8 cellular contexts compared by ENCODE assay signal in the genomic region with DNA sequence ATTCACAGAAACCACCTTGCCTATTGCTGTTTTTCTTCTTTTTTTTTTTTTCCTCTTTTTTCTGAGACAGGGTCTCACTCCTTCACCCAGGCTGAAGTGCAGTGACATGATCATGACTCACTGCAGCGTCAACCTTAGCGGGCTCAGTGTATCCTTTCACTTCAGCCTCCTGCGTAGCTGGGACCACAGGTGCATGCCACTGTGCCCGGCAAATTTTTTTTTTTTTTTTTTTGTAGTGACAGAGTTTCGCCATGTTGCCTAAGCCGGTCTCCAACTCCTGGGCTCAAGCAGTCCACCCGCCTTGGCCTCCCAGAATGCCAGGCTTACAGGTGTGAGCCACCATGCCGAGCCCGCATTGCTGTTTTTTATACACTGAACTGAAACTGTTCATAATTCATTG. TPM values are rescaled to one million over a fixed set of nuclear protein-coding genes. Genes with fewer than 3 reads are reported as not detected.
A peak's percentile ranks its signal among the peaks of the same experiment; 100 is the strongest.
DNase-seq lines count a peak whose midpoint lies in the region; ATAC-seq, FAIRE-seq and TF ChIP-seq lines count a peak whose summit lies in the region.

No MANE protein-coding gene starts in this region.

- ATAC-seq in natural killer cell: peak; percentile 51 to 73 (median 58)
- ATAC-seq in Right ventricle myocardium superior (ENCODE audit: poor library complexity): no peak

- TF ChIP-seq CTCF in natural killer cell (IDR thresholded peaks at IDR 0.05): no peak

- H3K36me3 Mint-ChIP-seq in activated T-cell treated with anti-CD3 and anti-CD28 coated beads, Interleukin-2, amount 50 U/mL, for 24 hours (ENCODE audit: low read depth): peaks cover 6% of the 10 kb centered on the region
- no peaks in the 10 kb centered on the region for H3K36me3 Mint-ChIP-seq in natural killer cell

- H3K4me1 Mint-ChIP-seq in activated T-cell treated with anti-CD3 and anti-CD28 coated beads, Interleukin-2, amount 50 U/mL, for 24 hours (ENCODE audit: low read depth): peaks cover 94% of the 10 kb centered on the region
- peaks cover 87 to 88% of the 10 kb centered on the region in 2 donors for H3K4me1 Mint-ChIP-seq in natural killer cell

- H3K9me3 Mint-ChIP-seq in activated T-cell treated with anti-CD3 and anti-CD28 coated beads, Interleukin-2, amount 50 U/mL, for 24 hours: no peaks in the 10 kb centered on the region
- no peaks in the 10 kb centered on the region for H3K9me3 Mint-ChIP-seq in natural killer cell

- peak; percentile 75 for FAIRE-seq in HTR-8/SVneo (lab: Jason Lieb, UNC)

- peak overlapping the region; percentile 80 for H3K4me3 Mint-ChIP-seq in activated T-cell treated with anti-CD3 and anti-CD28 coated beads, Interleukin-2, amount 50 U/mL, for 24 hours
- peak overlapping the region; percentile 9 for H3K4me3 Mint-ChIP-seq in natural killer cell

- intact Hi-C loops in natural killer cell (cut with micrococcal nuclease): loop anchor here (1.0 kb wide), 1 partner anchor 9 kb away; no protein-coding TSS in a partner anchor
- intact Hi-C loops in Right ventricle myocardium superior (cut with DNase I): no loop called here

- H3K4me3 ChIP-seq in GM08714 (ENCODE audit: low read length): peak overlapping the region; percentile 20; the same call in 1 of the 2 replicates

- peak overlapping the region; percentile 95 for H3K27ac Mint-ChIP-seq in activated T-cell treated with anti-CD3 and anti-CD28 coated beads, Interleukin-2, amount 50 U/mL, for 24 hours
- H3K27ac Mint-ChIP-seq in natural killer cell: peak overlapping the region in 1 of 2 donors; percentile 51

- DNase-seq in HTR-8/SVneo (ENCODE audit: insufficient read length, low spot score) (no peak), natural killer cell (no peak), DMS79 (lab: John Stamatoyannopoulos, UW) (no peak), Right ventricle myocardium superior (no peak), NCI-H446 treated with DMSO at 0.1 percent for 48 hours (lab: John Stamatoyannopoulos, UW) (no peak), NCI-H1105 treated with DMSO at 0.1 percent for 48 hours (lab: John Stamatoyannopoulos, UW) (no peak)
- DNase-seq in activated T-cell treated with anti-CD3 and anti-CD28 coated beads, Interleukin-2, amount 50 U/mL, for 24 hours: peak; percentile 65

- no peaks in the 10 kb centered on the region for H3K27me3 Mint-ChIP-seq in activated T-cell treated with anti-CD3 and anti-CD28 coated beads, Interleukin-2, amount 50 U/mL, for 24 hours
- H3K27me3 Mint-ChIP-seq in natural killer cell (ENCODE audit: low read depth in 2 of 2): no peaks in the 10 kb centered on the region

RNA-seq across cellular contexts. Expression of a gene that starts 13.8 kb away (rescaled TPM):
- total RNA-seq in natural killer cell: 10 to 100 TPM; 27.8 to 35.7 (median 35.5) TPM
- total RNA-seq in Right ventricle myocardium superior: 5.6 TPM
